1 cellular context compared by ENCODE assay signal in genomic region chr2:137172162-137172561, GRCh38.
TF ChIP-seq lines count a peak whose summit lies in the region.

No MANE protein-coding gene starts in this region.

TF ChIP-seq in HepG2, 621 proteins besides CTCF, POLR2A, EP300 and RAD21 (continued from another document):
- 0 out of 2 replicates have a peak, but pooled peaks have one; percentile 14 for TF ChIP-seq HNF1B (CRISPR knock-in tag; IDR thresholded peaks at IDR 0.05)
